Comparison of ENCODE assay signal across 10 cellular contexts in genomic region chrX:130772313-130773140, GRCh38.
DNase-seq lines count a peak whose midpoint lies in the region; ATAC-seq and TF ChIP-seq lines count a peak whose summit lies in the region.
"Had no signal": no experiment of that assay in that cellular context is flagged by ENCODE, and none has a peak within 500 bp of the region (broad histone marks: within the 10 kb centered on the region; RNA-seq: fewer than 3 reads in every experiment).

No MANE protein-coding gene starts in this region.

- H3K9me3 Mint-ChIP-seq in neural crest cell: no peaks in the 10 kb centered on the region
- H3K9me3 Mint-ChIP-seq: dendritic cell treated with granulocyte-macrophage colony-stimulating factor and Interleukin-4, amounts not matched to agents 40 ng/mL and 50 ng/mL, for 4 days; stimulated activated naive CD8-positive, alpha-beta T cell treated with anti-CD3 and anti-CD28 coated beads, Interleukin-15, amount 100 ng/mL, for 72 hours had no signal

- H3K9me3 ChIP-seq in T-helper 17 cell (ENCODE audit: control insufficient read depth, low read length, poor library complexity, severe bottlenecking): no peaks in the 10 kb centered on the region

- H3K27ac Mint-ChIP-seq in neural crest cell (ENCODE audit: unreplicated experiment) (peak overlapping the region; percentile 0), T-helper 17 cell (no peak overlapping the region)
- H3K27ac Mint-ChIP-seq: dendritic cell treated with granulocyte-macrophage colony-stimulating factor and Interleukin-4, amounts not matched to agents 40 ng/mL and 50 ng/mL, for 4 days; stimulated activated naive CD8-positive, alpha-beta T cell treated with anti-CD3 and anti-CD28 coated beads, Interleukin-15, amount 100 ng/mL, for 72 hours had no signal

- peaks cover 31% of the 10 kb centered on the region for H3K4me1 Mint-ChIP-seq in neural crest cell
- H3K4me1 Mint-ChIP-seq in T-helper 17 cell: no peaks in the 10 kb centered on the region
- H3K4me1 Mint-ChIP-seq: stimulated activated naive CD8-positive, alpha-beta T cell treated with anti-CD3 and anti-CD28 coated beads, Interleukin-15, amount 100 ng/mL, for 72 hours had no signal

- no peak overlapping the region for H3K4me3 Mint-ChIP-seq in neural crest cell
- no peak overlapping the region for H3K4me3 Mint-ChIP-seq in T-helper 17 cell
- H3K4me3 Mint-ChIP-seq: dendritic cell treated with granulocyte-macrophage colony-stimulating factor and Interleukin-4, amounts not matched to agents 40 ng/mL and 50 ng/mL, for 4 days; stimulated activated naive CD8-positive, alpha-beta T cell treated with anti-CD3 and anti-CD28 coated beads, Interleukin-15, amount 100 ng/mL, for 72 hours had no signal

- ATAC-seq in T-helper 17 cell (no peak), HG03159 (IDR thresholded peaks at IDR 0.05; ENCODE audit: unreplicated experiment) (no peak), HG02938 (IDR thresholded peaks at IDR 0.05; ENCODE audit: unreplicated experiment) (no peak)
- ATAC-seq: stimulated activated naive CD8-positive, alpha-beta T cell treated with anti-CD3 and anti-CD28 coated beads, Interleukin-15, amount 100 ng/mL, for 72 hours had no signal

- H3K27me3 Mint-ChIP-seq in neural crest cell (ENCODE audit: low read depth): no peaks in the 10 kb centered on the region
- H3K27me3 Mint-ChIP-seq in T-helper 17 cell: no peaks in the 10 kb centered on the region
- H3K27me3 Mint-ChIP-seq: dendritic cell treated with granulocyte-macrophage colony-stimulating factor and Interleukin-4, amounts not matched to agents 40 ng/mL and 50 ng/mL, for 4 days; stimulated activated naive CD8-positive, alpha-beta T cell treated with anti-CD3 and anti-CD28 coated beads, Interleukin-15, amount 100 ng/mL, for 72 hours had no signal

- TF ChIP-seq CTCF in neural crest cell (conservative IDR thresholded peaks at IDR 0.05): no peak

- H3K36me3 Mint-ChIP-seq in neural crest cell (ENCODE audit: low read depth) (no peaks in the 10 kb centered on the region), T-helper 17 cell (ENCODE audit: low read depth) (no peaks in the 10 kb centered on the region)

- DNase-seq in GF-D8 (lab: John Stamatoyannopoulos, UW): peak; percentile 1
- DNase-seq in NCI-H146 treated with DMSO at 0.1 percent for 48 hours (lab: John Stamatoyannopoulos, UW; ENCODE audit: unreplicated experiment): peak; percentile 78
- DNase-seq in amniotic stem cell (lab: John Stamatoyannopoulos, UW): peak; percentile 20
- DNase-seq in neural crest cell (ENCODE audit: low read depth, low spot score): no peak
- no peak for DNase-seq in T-helper 17 cell
- no peak for DNase-seq in activated T-cell treated with anti-CD3 and anti-CD28 coated beads for 4 hours
- DNase-seq: stimulated activated naive CD8-positive, alpha-beta T cell treated with anti-CD3 and anti-CD28 coated beads, Interleukin-15, amount 100 ng/mL, for 72 hours had no signal

Comparison
In these comparisons a context has a peak if more than half of its experiments do, and no peak if none do; other contexts are left out.
1. DNase-seq: peak in GF-D8 (single experiment), NCI-H146 treated with DMSO at 0.1 percent for 48 hours (single experiment) and amniotic stem cell (single experiment); none in neural crest cell (single experiment), T-helper 17 cell (0 of 3) and activated T-cell treated with anti-CD3 and anti-CD28 coated beads for 4 hours (single experiment).